In genomic region chr5:159915913-159916840, GRCh38 we compare ENCODE assay signal across 1 cellular context.
A peak's percentile ranks its signal among the peaks of the same experiment; 100 is the strongest.
TF ChIP-seq lines count a peak whose summit lies in the region.

Gene ADRA1B, plus strand, starts transcription at chr5:159916482. Its CDS starts 424 bp downstream, at chr5:159916906.

TF ChIP-seq in HEK293, 187 proteins besides CTCF, POLR2A, EP300 and RAD21 (continued from another document and continues in another):
- no peak for TF ChIP-seq ZNF558 (tag by site-specific recombination; IDR thresholded peaks at IDR 0.05)
- TF ChIP-seq SALL2 (tag by site-specific recombination; IDR thresholded peaks at IDR 0.05; ENCODE audit: borderline replicate concordance): no peak
- TF ChIP-seq ZNF274 (IDR thresholded peaks at IDR 0.05; ENCODE audit: low read length): no peak
- no peak for TF ChIP-seq ZNF274 (tag by site-specific recombination; IDR thresholded peaks at IDR 0.05; ENCODE audit: borderline replicate concordance)
- peak; percentile 89 for TF ChIP-seq GLIS1 (tag by site-specific recombination; IDR thresholded peaks at IDR 0.05)
- no peak for TF ChIP-seq ZNF626 (tag by site-specific recombination; IDR thresholded peaks at IDR 0.05)
- no peak for TF ChIP-seq ZNF837 (tag by site-specific recombination; IDR thresholded peaks at IDR 0.05)
- TF ChIP-seq KLF17 (tag by site-specific recombination; IDR thresholded peaks at IDR 0.05): no peak
- TF ChIP-seq ZBTB21 (tag by site-specific recombination; IDR thresholded peaks at IDR 0.05): no peak
- no peak for TF ChIP-seq ZNF280C (tag by site-specific recombination; IDR thresholded peaks at IDR 0.05)
- TF ChIP-seq YY2 (tag by site-specific recombination; IDR thresholded peaks at IDR 0.05): no peak
- TF ChIP-seq ZNF175 (tag by site-specific recombination; IDR thresholded peaks at IDR 0.05): no peak
- TF ChIP-seq INSM2 (tag by site-specific recombination; IDR thresholded peaks at IDR 0.05): no peak
- no peak for TF ChIP-seq PRDM10 (tag by site-specific recombination; IDR thresholded peaks at IDR 0.05)
- TF ChIP-seq ZNF202 (tag by site-specific recombination; IDR thresholded peaks at IDR 0.05; ENCODE audit: borderline replicate concordance): no peak
- TF ChIP-seq ZNF561 (tag by site-specific recombination; IDR thresholded peaks at IDR 0.05; ENCODE audit: borderline replicate concordance): no peak
- no peak for TF ChIP-seq ZNF2 (tag by site-specific recombination; IDR thresholded peaks at IDR 0.05)
- TF ChIP-seq GLI4 (tag by site-specific recombination; IDR thresholded peaks at IDR 0.05): no peak
- no peak for TF ChIP-seq ZBTB49 (tag by site-specific recombination; IDR thresholded peaks at IDR 0.05; ENCODE audit: low read depth)
- no peak for TF ChIP-seq ZNF114 (tag by site-specific recombination; IDR thresholded peaks at IDR 0.05)
- TF ChIP-seq PRDM6 (tag by site-specific recombination; IDR thresholded peaks at IDR 0.05): no peak
- no peak for TF ChIP-seq ZNF610 (tag by site-specific recombination; IDR thresholded peaks at IDR 0.05; ENCODE audit: borderline replicate concordance)
- no peak for TF ChIP-seq ZNF324 (tag by site-specific recombination; IDR thresholded peaks at IDR 0.05)
- no peak for TF ChIP-seq ZNF248 (tag by site-specific recombination; IDR thresholded peaks at IDR 0.05)
- no peak for TF ChIP-seq ZNF510 (tag by site-specific recombination; IDR thresholded peaks at IDR 0.05; ENCODE audit: insufficient replicate concordance)
- no peak for TF ChIP-seq ZNF747 (tag by site-specific recombination; IDR thresholded peaks at IDR 0.05)
- no peak for TF ChIP-seq ZNF596 (tag by site-specific recombination; IDR thresholded peaks at IDR 0.05)
- no peak for TF ChIP-seq ZNF148 (tag by site-specific recombination; IDR thresholded peaks at IDR 0.05; ENCODE audit: borderline replicate concordance)
- TF ChIP-seq AEBP2 (tag by site-specific recombination; IDR thresholded peaks at IDR 0.05; ENCODE audit: borderline replicate concordance): no peak
- no peak for TF ChIP-seq HOXA7 (CRISPR knock-in tag; IDR thresholded peaks at IDR 0.05; ENCODE audit: borderline replicate concordance)
- 0 out of 2 replicates have a peak, but pooled peaks have one; percentile 26 for TF ChIP-seq PATZ1 (tag by site-specific recombination; IDR thresholded peaks at IDR 0.05)
- no peak for TF ChIP-seq ZNF677 (tag by site-specific recombination; IDR thresholded peaks at IDR 0.05)
- no peak for TF ChIP-seq ZNF670 (tag by site-specific recombination; IDR thresholded peaks at IDR 0.05; ENCODE audit: low read depth)
- TF ChIP-seq ZNF26 (tag by site-specific recombination; IDR thresholded peaks at IDR 0.05): no peak
- TF ChIP-seq ZNF157 (tag by site-specific recombination; IDR thresholded peaks at IDR 0.05): no peak
- TF ChIP-seq ZNF10 (tag by site-specific recombination; IDR thresholded peaks at IDR 0.05): no peak
- no peak for TF ChIP-seq ZFP69B (tag by site-specific recombination; IDR thresholded peaks at IDR 0.05)
- peak; percentile 23; the same call in 1 of the 2 replicates for TF ChIP-seq ZIC2 (tag by site-specific recombination; IDR thresholded peaks at IDR 0.05)
- no peak for TF ChIP-seq MEIS1 (CRISPR knock-in tag; IDR thresholded peaks at IDR 0.05; ENCODE audit: borderline replicate concordance)
